9 cellular contexts compared by ENCODE assay signal in genomic region chr16:67260426-67261063, GRCh38. TPM values are rescaled to one million over a fixed set of nuclear protein-coding genes. Genes with fewer than 3 reads are reported as not detected.
A peak's percentile ranks its signal among the peaks of the same experiment; 100 is the strongest.
DNase-seq lines count a peak whose midpoint lies in the region; ATAC-seq, FAIRE-seq and TF ChIP-seq lines count a peak whose summit lies in the region.
"Had no signal": no experiment of that assay in that cellular context is flagged by ENCODE, and none has a peak within 500 bp of the region (broad histone marks: within the 10 kb centered on the region; RNA-seq: fewer than 3 reads in every experiment).

No MANE protein-coding gene starts in this region.

- H3K9me3 ChIP-seq in lung (ENCODE audit: control insufficient read depth in 2 of 2, insufficient read depth in 1 of 2, low read length in 1 of 2): no peaks in the 10 kb centered on the region

- in situ Hi-C loops in T47D (cut with HindIII; ENCODE audit: low pct_unique_long_range_greater_than_20kb, low sequenced_read_pairs): no loop called here

- no peak for ATAC-seq in lung (ENCODE audit: insufficient read depth, low FRiP score)
- no peak for ATAC-seq in HG03354 (IDR thresholded peaks at IDR 0.05; ENCODE audit: poor library complexity, severe bottlenecking, unreplicated experiment)
- no peak for ATAC-seq in HG03159 (IDR thresholded peaks at IDR 0.05; ENCODE audit: unreplicated experiment)

- no peak overlapping the region for H3K4me3 ChIP-seq in lung
- H3K4me3 ChIP-seq: SK-N-MC had no signal

- peak; percentile 88 for FAIRE-seq in H54 (lab: Jason Lieb, UNC)

- H3K4me1 ChIP-seq in lung (ENCODE audit: control insufficient read depth in 2 of 2, insufficient read depth in 2 of 2, low read length in 2 of 2): no peaks in the 10 kb centered on the region

- TF ChIP-seq CTCF in lung (IDR thresholded peaks at IDR 0.05; ENCODE audit: control extremely low read depth, extremely low read depth): peak; percentile 17

- H3K36me3 ChIP-seq in lung (ENCODE audit: control insufficient read depth in 2 of 2, insufficient read depth in 2 of 2, low read length in 2 of 2): no peaks in the 10 kb centered on the region

- peak; percentile 57 for DNase-seq in DMS 273 treated with DMSO at 0.1 percent for 48 hours (lab: John Stamatoyannopoulos, UW)
- DNase-seq in H54 (ENCODE audit: insufficient read length, low spot score): no peak
- DNase-seq in NOMO-1 treated with dmso at 0.1 percent for 144 hours (lab: John Stamatoyannopoulos, UW; ENCODE audit: unreplicated experiment): peak; percentile 55
- peak; percentile 50 to 76 for DNase-seq in T47D (ENCODE audit: low read depth in 1 of 2, low spot score in 1 of 2)
- DNase-seq in lung (ENCODE audit: low spot score): no peak
- no peak for DNase-seq in DMS114 treated with DMSO at 0.1 percent for 48 hours (lab: John Stamatoyannopoulos, UW; ENCODE audit: unreplicated experiment)

- H3K27me3 ChIP-seq in lung (ENCODE audit: control insufficient read depth, insufficient read depth): no peaks in the 10 kb centered on the region

- TF ChIP-seq POLR2A in H54 (IDR thresholded peaks at IDR 0.05; ENCODE audit: low read depth, low read length): no peak

- 76 to 79% methylated on average over 4 of the region's 4 CpGs for whole genome bisulfite sequencing in lung, 2 donors

- no peak overlapping the region for H3K27ac ChIP-seq in lung (ENCODE audit: low read depth in 1 of 2, low read length in 1 of 2)
- H3K27ac ChIP-seq: SK-N-MC had no signal

RNA-seq across cellular contexts. Expression of gene SLC9A5, which starts 11.8 kb away (rescaled TPM):
- 1 to 10 TPM; 4.2 to 5.9 TPM for total RNA-seq in lung
- 1 to 10 TPM; 1.2 to 2.4 TPM for polyA plus RNA-seq in lung

RNA-seq across cellular contexts. Expression of gene FHOD1, which starts 13.3 kb away (rescaled TPM):
- 100 to 1,000 TPM in 1 of 2 donors, 10 to 100 TPM in 1; 51.3 to 129 TPM for total RNA-seq in lung
- 10 to 100 TPM; 64.1 to 67.0 TPM for polyA plus RNA-seq in lung

RNA-seq across cellular contexts. Expression of gene PLEKHG4, which starts 18.8 kb away (rescaled TPM):
- 10 to 100 TPM; 14.6 to 26.9 TPM for total RNA-seq in lung
- 10 to 100 TPM in 1 of 2 donors, 1 to 10 TPM in 1; 9.0 to 19.5 TPM for polyA plus RNA-seq in lung

RNA-seq across cellular contexts. Expression of gene TMEM208, which starts 33.6 kb away (rescaled TPM):
- 10 to 100 TPM; 22.1 to 59.0 TPM for total RNA-seq in lung
- 100 to 1,000 TPM; 128 to 196 TPM for polyA plus RNA-seq in lung

Comparison
In these comparisons a context has a peak if more than half of its experiments do, and no peak if none do; other contexts are left out.
1. DNase-seq: peak in DMS 273 treated with DMSO at 0.1 percent for 48 hours (single experiment), NOMO-1 treated with dmso at 0.1 percent for 144 hours (single experiment) and T47D (2 of 2); none in H54 (single experiment), lung (single experiment) and DMS114 treated with DMSO at 0.1 percent for 48 hours (single experiment).